In genomic region chr6:17971128-17972073, GRCh38 we compare ENCODE assay signal across 11 cellular contexts. TPM values are rescaled to one million over a fixed set of nuclear protein-coding genes. Genes with fewer than 3 reads are reported as not detected.
DNase-seq lines count a peak whose midpoint lies in the region; ATAC-seq and TF ChIP-seq lines count a peak whose summit lies in the region.
"Had no signal": no experiment of that assay in that cellular context is flagged by ENCODE, and none has a peak within 500 bp of the region (broad histone marks: within the 10 kb centered on the region; RNA-seq: fewer than 3 reads in every experiment).

No MANE protein-coding gene starts in this region.

- H3K27me3 ChIP-seq in adipocyte (replicated peaks; ENCODE audit: control insufficient read depth, insufficient read depth, low read length) (no peaks in the 10 kb centered on the region), suprapubic skin (no peaks in the 10 kb centered on the region)

- DNase-seq in HS-27A (ENCODE audit: low read depth) = peak; percentile 59
- DNase-seq in adipocyte (ENCODE audit: low read depth) = peak; percentile 70
- DNase-seq in fibroblast of villous mesenchyme (ENCODE audit: low read depth) = peak; percentile 80
- DNase-seq in suprapubic skin (ENCODE audit: low spot score in 2 of 2) = no peak
- no peak for DNase-seq in DMS53 treated with DMSO at 0.1 percent for 48 hours (lab: John Stamatoyannopoulos, UW; ENCODE audit: unreplicated experiment)
- DNase-seq in NCI-H2196 treated with DMSO at 0.1 percent for 48 hours (lab: John Stamatoyannopoulos, UW; ENCODE audit: unreplicated experiment) = no peak
- DNase-seq: activated CD4-positive, alpha-beta memory T cell treated with anti-CD3 and anti-CD28 coated beads for 36 hours; GF-D8; NCI-H2081 treated with DMSO at 0.1 percent for 48 hours had no signal

- H3K9ac ChIP-seq in adipocyte (ENCODE audit: low read length) = no peak overlapping the region

- peaks cover 14% of the 10 kb centered on the region for H3K4me1 ChIP-seq in adipocyte (ENCODE audit: control insufficient read depth, insufficient read depth, low read length)
- H3K4me1 ChIP-seq in suprapubic skin = peaks cover 37% of the 10 kb centered on the region

- H3K4me3 ChIP-seq in adipocyte (ENCODE audit: low read length) (no peak overlapping the region), fibroblast of villous mesenchyme (ENCODE audit: low read depth, low read length) (no peak overlapping the region), suprapubic skin (no peak overlapping the region)

- H3K36me3 ChIP-seq in adipocyte (ENCODE audit: control insufficient read depth, insufficient read depth, low read length, severe bottlenecking) = no peaks in the 10 kb centered on the region
- H3K36me3 ChIP-seq in suprapubic skin = no peaks in the 10 kb centered on the region

- no peak for TF ChIP-seq POLR2A in suprapubic skin (IDR thresholded peaks at IDR 0.05)

- H3K9me3 ChIP-seq in adipocyte (ENCODE audit: control insufficient read depth, low read length) (no peaks in the 10 kb centered on the region), suprapubic skin (no peaks in the 10 kb centered on the region)

- no peak for ATAC-seq in GM19395 (IDR thresholded peaks at IDR 0.05; ENCODE audit: unreplicated experiment)
- ATAC-seq in HG03175 (IDR thresholded peaks at IDR 0.05; ENCODE audit: unreplicated experiment) = no peak

- peak overlapping the region; percentile 29 for H3K27ac ChIP-seq in suprapubic skin

- WGBS in suprapubic skin = 52% methylated on average over 7 of the region's 7 CpGs

- no peak for TF ChIP-seq EP300 in suprapubic skin (IDR thresholded peaks at IDR 0.05)

- TF ChIP-seq CTCF in fibroblast of villous mesenchyme (IDR thresholded peaks at IDR 0.05; ENCODE audit: insufficient read depth, low read depth, low read length) = no peak
- TF ChIP-seq CTCF in suprapubic skin (IDR thresholded peaks at IDR 0.05) = no peak

RNA-seq across cellular contexts. Expression of gene KIF13A, which starts 16.0 kb away (rescaled TPM):
- total RNA-seq in fibroblast of villous mesenchyme (49.2 and 53.8 TPM in 2 replicates), suprapubic skin (10 to 100 TPM; 73.0 to 91.9 (median 78.9) TPM)

Comparison
In these comparisons a context has a peak if more than half of its experiments do, and no peak if none do; other contexts are left out.
1. DNase-seq: peak in HS-27A (single experiment), adipocyte (single experiment) and fibroblast of villous mesenchyme (single experiment); none in suprapubic skin (0 of 2), DMS53 treated with DMSO at 0.1 percent for 48 hours (single experiment) and NCI-H2196 treated with DMSO at 0.1 percent for 48 hours (single experiment).